Comparison of ENCODE assay signal across 26 cellular contexts in genomic region chr7:75702515-75702914, GRCh38.
"Had no signal": no experiment of that assay in that cellular context is flagged by ENCODE, and none has a peak within 500 bp of the region (broad histone marks: within the 10 kb centered on the region; RNA-seq: fewer than 3 reads in every experiment).

No MANE protein-coding gene starts in this region.

- ATAC-seq: esophagus mucosa; gastrocnemius medialis; left lung; mucosa of descending colon; natural killer cell treated with Interleukin-12 subunit alpha and Interleukin-12 subunit beta and Interleukin-15 and Interleukin-18, amount 100 ng/mL, for 72 hours; psoas muscle; right cardiac atrium; stimulated activated memory B cell treated with anti-CD40 and anti-IgM and Interleukin-4, amounts not matched to agents 10 μg/mL and 1 μg/mL and 100 μg/mL, for 72 hours had no signal

- H3K27me3 Mint-ChIP-seq: naive B cell; natural killer cell treated with Interleukin-12 subunit alpha and Interleukin-12 subunit beta and Interleukin-15 and Interleukin-18, amount 100 ng/mL, for 72 hours; stimulated activated memory B cell treated with anti-CD40 and anti-IgM and Interleukin-4, amounts not matched to agents 10 μg/mL and 1 μg/mL and 100 μg/mL, for 72 hours; stimulated activated naive CD8-positive, alpha-beta T cell treated with anti-CD3 and anti-CD28 coated beads, Interleukin-15, Interleukin-2, amounts not matched to agents 100 ng/mL and 50 ng/mL, for 24 hours had no signal

- H3K27ac Mint-ChIP-seq: mesothelial cell of epicardium; natural killer cell treated with Interleukin-12 subunit alpha and Interleukin-12 subunit beta and Interleukin-15 and Interleukin-18, amount 100 ng/mL, for 72 hours; stimulated activated memory B cell treated with anti-CD40 and anti-IgM and Interleukin-4, amounts not matched to agents 10 μg/mL and 1 μg/mL and 100 μg/mL, for 72 hours; stimulated activated naive CD8-positive, alpha-beta T cell treated with anti-CD3 and anti-CD28 coated beads, Interleukin-15, Interleukin-2, amounts not matched to agents 100 ng/mL and 50 ng/mL, for 24 hours had no signal

- H3K36me3 ChIP-seq: gastrocnemius medialis, left lung, ovary, spleen, thoracic aorta had no signal

- H3K9me3 ChIP-seq: gastrocnemius medialis, left lung, mucosa of descending colon, ovary, psoas muscle, spleen, thoracic aorta, tibial nerve, upper lobe of left lung had no signal

- H3K4me1 ChIP-seq: gastrocnemius medialis, left lung, psoas muscle, spleen, tibial nerve had no signal

- H3K27me3 ChIP-seq: dorsolateral prefrontal cortex, gastrocnemius medialis, left lung, ovary, spleen, tibial nerve, upper lobe of left lung had no signal

- H3K9me3 Mint-ChIP-seq: mesothelial cell of epicardium; natural killer cell treated with Interleukin-12 subunit alpha and Interleukin-12 subunit beta and Interleukin-15 and Interleukin-18, amount 100 ng/mL, for 72 hours; stimulated activated memory B cell treated with anti-CD40 and anti-IgM and Interleukin-4, amounts not matched to agents 10 μg/mL and 1 μg/mL and 100 μg/mL, for 72 hours; stimulated activated naive CD8-positive, alpha-beta T cell treated with anti-CD3 and anti-CD28 coated beads, Interleukin-15, Interleukin-2, amounts not matched to agents 100 ng/mL and 50 ng/mL, for 24 hours had no signal

- H3K4me1 Mint-ChIP-seq: mesothelial cell of epicardium; stimulated activated memory B cell treated with anti-CD40 and anti-IgM and Interleukin-4, amounts not matched to agents 10 μg/mL and 1 μg/mL and 100 μg/mL, for 72 hours had no signal

- H3K4me3 Mint-ChIP-seq: mesothelial cell of epicardium; naive B cell; natural killer cell treated with Interleukin-12 subunit alpha and Interleukin-12 subunit beta and Interleukin-15 and Interleukin-18, amount 100 ng/mL, for 72 hours; stimulated activated memory B cell treated with anti-CD40 and anti-IgM and Interleukin-4, amounts not matched to agents 10 μg/mL and 1 μg/mL and 100 μg/mL, for 72 hours; stimulated activated naive CD8-positive, alpha-beta T cell treated with anti-CD3 and anti-CD28 coated beads, Interleukin-15, Interleukin-2, amounts not matched to agents 100 ng/mL and 50 ng/mL, for 24 hours had no signal

- H3K36me3 Mint-ChIP-seq: mesothelial cell of epicardium; naive B cell; natural killer cell treated with Interleukin-12 subunit alpha and Interleukin-12 subunit beta and Interleukin-15 and Interleukin-18, amount 100 ng/mL, for 72 hours; stimulated activated memory B cell treated with anti-CD40 and anti-IgM and Interleukin-4, amounts not matched to agents 10 μg/mL and 1 μg/mL and 100 μg/mL, for 72 hours had no signal

- DNase-seq: dorsolateral prefrontal cortex; effector CD4-positive, alpha-beta T cell; foreskin fibroblast; gastrocnemius medialis; head of caudate nucleus; kidney; left lung; mesenchymal stem cell; mucosa of descending colon; naive B cell; occipital lobe; ovary; psoas muscle; right cardiac atrium; stimulated activated CD4-positive, alpha-beta T cell treated with anti-CD3 and anti-CD28 coated beads, Interleukin-4, amount 100 ng/mL, for 4 hours; upper lobe of left lung had no signal

- H3K4me3 ChIP-seq: dorsolateral prefrontal cortex, gastrocnemius medialis, left lung, mucosa of descending colon, ovary, psoas muscle, skin epidermis, spleen, thoracic aorta, tibial nerve, upper lobe of left lung had no signal

- H3K27ac ChIP-seq: dorsolateral prefrontal cortex, epithelial cell of prostate, gastrocnemius medialis, left lung, ovary, psoas muscle, skin epidermis, spleen, thoracic aorta, tibial nerve, upper lobe of left lung had no signal
